ENCODE assay signal across 8 cellular contexts in the genomic region with DNA sequence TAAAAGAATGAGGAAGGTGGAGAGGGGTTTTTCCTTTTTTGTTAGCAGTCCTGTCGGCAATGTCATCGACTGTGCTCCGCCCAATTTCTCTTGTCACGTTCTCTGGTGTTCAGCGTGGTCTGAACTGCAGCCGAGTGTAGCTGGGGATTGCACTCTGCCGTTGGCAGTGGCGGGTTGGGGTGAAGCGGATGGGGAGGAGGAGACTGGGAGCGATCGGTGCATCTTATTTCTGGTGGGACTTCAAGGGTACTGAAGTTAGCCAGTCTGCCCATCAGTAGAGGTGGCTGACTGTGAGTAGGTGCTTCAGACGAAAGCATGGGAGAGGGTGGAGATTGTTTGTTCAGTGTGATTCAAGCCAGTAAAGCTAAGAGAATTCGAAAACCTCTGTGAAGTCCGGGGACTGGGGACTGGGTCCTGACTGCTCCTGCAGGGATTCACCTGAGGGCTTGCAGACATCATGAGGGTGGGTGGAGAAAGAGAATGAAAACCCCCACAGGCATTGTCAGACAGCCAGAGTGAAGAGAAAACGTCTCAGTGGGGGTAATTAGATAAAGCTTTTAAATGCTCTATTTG. TPM values are rescaled to one million over a fixed set of nuclear protein-coding genes. Genes with fewer than 3 reads are reported as not detected.
DNase-seq lines count a peak whose midpoint lies in the region; ATAC-seq and TF ChIP-seq lines count a peak whose summit lies in the region.

No MANE protein-coding gene starts in this region.

- H3K36me3 ChIP-seq in iPS-20b (ENCODE audit: insufficient read depth, low read depth, low read length) (no peaks in the 10 kb centered on the region), tibial nerve (no peaks in the 10 kb centered on the region)

- H3K9me3 ChIP-seq in iPS-20b (ENCODE audit: insufficient read depth, low read depth, low read length) (no peaks in the 10 kb centered on the region), tibial nerve (no peaks in the 10 kb centered on the region)

- DNase-seq in NCI-H2029 treated with DMSO at 0.1 percent for 48 hours (lab: John Stamatoyannopoulos, UW) (peak; percentile 87), tibial nerve (ENCODE audit: low spot score in 2 of 2) (no peak), epidermal melanocyte (ENCODE audit: insufficient read length, low spot score) (no peak), DMS 273 treated with DMSO at 0.1 percent for 48 hours (lab: John Stamatoyannopoulos, UW) (no peak)
- DNase-seq in activated T-cell treated with anti-CD3 and anti-CD28 coated beads, Interleukin-2, amount 50 U/mL, for 48 hours: peak; percentile 48 to 57
- peak; percentile 54 for DNase-seq in stimulated activated naive CD8-positive, alpha-beta T cell treated with anti-CD3 and anti-CD28 coated beads, Interleukin-15, Interleukin-2, amounts not matched to agents 100 U/mL and 50 U/mL, for 24 hours

- H3K27ac ChIP-seq in iPS-20b (ENCODE audit: low read length) (no peak overlapping the region), tibial nerve (no peak overlapping the region)

- H3K4me3 ChIP-seq in iPS-20b (ENCODE audit: low read length) (peak overlapping the region; percentile 53), tibial nerve (no peak overlapping the region)

- peaks cover 47% of the 10 kb centered on the region for H3K27me3 ChIP-seq in iPS-20b (ENCODE audit: insufficient read depth, low read length)
- no peaks in the 10 kb centered on the region for H3K27me3 ChIP-seq in tibial nerve

- H3K9ac ChIP-seq in iPS-20b (ENCODE audit: low read depth, low read length): no peak overlapping the region

- H3K4me1 ChIP-seq in iPS-20b (ENCODE audit: insufficient read depth, low read length) (peaks cover 33% of the 10 kb centered on the region), tibial nerve (peaks cover 0 to 70% (median 21%) of the 10 kb centered on the region in 4 donors)

- WGBS in tibial nerve, 2 donors: 55 to 57% methylated on average over 15 of the region's 15 CpGs

- ATAC-seq in stimulated activated naive CD8-positive, alpha-beta T cell treated with anti-CD3 and anti-CD28 coated beads, Interleukin-15, Interleukin-2, amounts not matched to agents 100 U/mL and 50 U/mL, for 24 hours: peak; percentile 15

- TF ChIP-seq EP300 in tibial nerve (IDR thresholded peaks at IDR 0.05): no peak

- in situ Hi-C loops in GM18951 (cut with MboI; ENCODE audit: low sequenced_read_pairs, unreplicated experiment): no loop called here

- TF ChIP-seq CTCF in tibial nerve (IDR thresholded peaks at IDR 0.05): no peak

- TF ChIP-seq POLR2A in GM18951 (IDR thresholded peaks at IDR 0.05; ENCODE audit: extremely low read depth, insufficient read depth, insufficient read length) (peak; percentile 22), tibial nerve (IDR thresholded peaks at IDR 0.05) (no peak)

RNA-seq across cellular contexts. Expression of a gene that starts 5.1 kb away (rescaled TPM):
- 10 to 100 TPM; 32.3 to 61.5 (median 36.3) TPM for total RNA-seq in tibial nerve

Comparison
In these comparisons a context has a peak if more than half of its experiments do, and no peak if none do; other contexts are left out.
1. DNase-seq: peak in NCI-H2029 treated with DMSO at 0.1 percent for 48 hours (single experiment), activated T-cell treated with anti-CD3 and anti-CD28 coated beads, Interleukin-2, amount 50 U/mL, for 48 hours (2 of 2) and stimulated activated naive CD8-positive, alpha-beta T cell treated with anti-CD3 and anti-CD28 coated beads, Interleukin-15, Interleukin-2, amounts not matched to agents 100 U/mL and 50 U/mL, for 24 hours (single experiment); none in tibial nerve (0 of 2), epidermal melanocyte (single experiment) and DMS 273 treated with DMSO at 0.1 percent for 48 hours (single experiment).